ENCODE assay signal across 2 cellular contexts in the genomic region with DNA sequence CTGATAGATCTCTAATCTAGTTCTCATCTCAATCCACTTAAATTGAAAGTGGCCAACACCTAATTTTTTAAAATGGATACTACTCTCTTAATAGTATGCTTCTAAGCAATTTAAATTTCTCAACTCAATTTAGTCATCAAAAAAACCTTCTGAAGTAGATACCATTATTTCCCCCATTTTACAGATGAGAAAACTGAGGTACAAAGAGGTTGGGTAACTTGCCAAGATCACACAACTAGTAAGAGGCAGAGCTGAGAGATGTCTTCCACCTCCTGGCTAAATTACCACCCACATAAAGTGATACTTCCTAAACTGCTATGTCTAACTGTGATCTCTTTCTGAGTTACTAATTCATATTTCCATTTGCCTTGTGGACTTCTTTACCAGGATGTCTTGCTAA.
TF ChIP-seq lines count a peak whose summit lies in the region.

No MANE protein-coding gene starts in this region.

TF ChIP-seq in HepG2, 621 proteins besides CTCF, POLR2A, EP300 and RAD21:
- peak; percentile 80 for TF ChIP-seq ZNF629 (CRISPR knock-in tag; conservative IDR thresholded peaks at IDR 0.05)
- TF ChIP-seq, protein P1, sequence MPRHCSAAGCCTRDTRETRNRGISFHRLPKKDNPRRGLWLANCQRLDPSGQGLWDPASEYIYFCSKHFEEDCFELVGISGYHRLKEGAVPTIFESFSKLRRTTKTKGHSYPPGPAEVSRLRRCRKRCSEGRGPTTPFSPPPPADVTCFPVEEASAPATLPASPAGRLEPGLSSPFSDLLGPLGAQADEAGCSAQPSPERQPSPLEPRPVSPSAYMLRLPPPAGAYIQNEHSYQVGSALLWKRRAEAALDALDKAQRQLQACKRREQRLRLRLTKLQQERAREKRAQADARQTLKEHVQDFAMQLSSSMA (CRISPR knock-in tag; IDR thresholded peaks at IDR 0.05) = no peak
TF ChIP-seq in HepG2: peak in this region for 1.

TF ChIP-seq in K562, 482 proteins besides CTCF, POLR2A, EP300 and RAD21:
- TF ChIP-seq ZNF282 (CRISPR knock-in tag; IDR thresholded peaks at IDR 0.05) (no peak), KDM1A (IDR thresholded peaks at IDR 0.05) (peak; percentile 43 to 53), ADNP (tag; IDR thresholded peaks at IDR 0.05) (peak; percentile 69; the same call in 1 of the 2 replicates), SMARCA5 (IDR thresholded peaks at IDR 0.05) (0 out of 2 replicates have a peak, but pooled peaks have one; percentile 45), MIER1 (IDR thresholded peaks at IDR 0.05; ENCODE audit: low read depth) (no peak), BCOR (IDR thresholded peaks at IDR 0.05) (peak; percentile 77), RBM25 (IDR thresholded peaks at IDR 0.05; ENCODE audit: low read depth, low read length, severe bottlenecking) (peak; percentile 96)
